In genomic region chr7:139118234-139118802, GRCh38 we compare ENCODE assay signal across 8 cellular contexts. TPM values are rescaled to one million over a fixed set of nuclear protein-coding genes. Genes with fewer than 3 reads are reported as not detected.
DNase-seq lines count a peak whose midpoint lies in the region; ATAC-seq, FAIRE-seq and TF ChIP-seq lines count a peak whose summit lies in the region.

No MANE protein-coding gene starts in this region.

- H2AFZ ChIP-seq in HepG2 (ENCODE audit: low read length): no peak overlapping the region

- ATAC-seq in GM21381 (IDR thresholded peaks at IDR 0.05; ENCODE audit: unreplicated experiment) (peak; percentile 73), HG03460 (IDR thresholded peaks at IDR 0.05; ENCODE audit: unreplicated experiment) (peak; percentile 63), HepG2 (peak; percentile 51)

- no peaks in the 10 kb centered on the region for H3K27me3 ChIP-seq in HepG2 (ENCODE audit: control insufficient read depth in 1 of 2, insufficient read depth in 2 of 2, low read length in 2 of 2)

- no peak for FAIRE-seq in HepG2 (lab: Jason Lieb, UNC)

- intact Hi-C loops in HepG2 (cut with micrococcal nuclease; ENCODE audit: unreplicated experiment): no loop called here

- peak overlapping the region; percentile 84 for H3K4me2 ChIP-seq in HepG2 (ENCODE audit: low read depth, low read length)

- in situ Hi-C loops in HepG2 (cut with HindIII; ENCODE audit: extremely low pct_ligation_motif_present, low pct_unique_long_range_greater_than_20kb): no loop called here

- TF ChIP-seq EP300 in HepG2 (IDR thresholded peaks at IDR 0.05; ENCODE audit: low read depth in 2 of 2, low read length in 2 of 2) (no peak), HepG2 (CRISPR knock-in tag; IDR thresholded peaks at IDR 0.05; ENCODE audit: borderline replicate concordance) (no peak)

- no peaks in the 10 kb centered on the region for H3K79me2 ChIP-seq in HepG2 (ENCODE audit: insufficient read depth, low read length)

- H3K27ac ChIP-seq in HepG2 (ENCODE audit: extremely low read length, insufficient read depth, low read length): no peak overlapping the region

- TF ChIP-seq CTCF in GM10248 (IDR thresholded peaks at IDR 0.05; ENCODE audit: control extremely low read depth, extremely low read depth, low read depth, missing control alignments) (no peak), HepG2 (CRISPR knock-in tag; IDR thresholded peaks at IDR 0.05) (no peak)

- H3K36me3 ChIP-seq in HepG2 (replicated peaks in 1 of 2; ENCODE audit: control insufficient read depth in 1 of 2, insufficient read depth in 2 of 2, low read length in 2 of 2): no peaks in the 10 kb centered on the region

- no TSS peak for BruUV-seq in HepG2 (replicated peaks; lab: Mats Ljungman, UMichigan)

- peak overlapping the region in 1 of 3 experiments; percentile 26; a peak in 2 of 6 replicates for H3K4me3 ChIP-seq in HepG2 (replicated peaks in 1 of 3; ENCODE audit: insufficient read depth in 1 of 3, low read depth in 2 of 3, low read length in 3 of 3)

- CTCF ChIA-PET in GM10248 (lab: Yijun Ruan, JAX) (interaction anchor here (0.6 to 1.3 kb wide), 4 partner anchors 8 to 43 kb away, joined by 3 to 6 read pairs (median 3); no protein-coding TSS in a partner anchor), HepG2 (lab: Yijun Ruan, JAX; ENCODE audit: low intra/inter-chr PET ratio, low total read pairs) (no interaction called here)

- TF ChIP-seq RAD21 in HepG2 (CRISPR knock-in tag; IDR thresholded peaks at IDR 0.05): no peak

- POLR2A ChIA-PET in GM10248 (lab: Yijun Ruan, JAX): no interaction called here
- POLR2A ChIA-PET in HepG2 (lab: Yijun Ruan, JAX): no interaction called here

- H3K9me3 ChIP-seq in HepG2 (ENCODE audit: low read length): no peaks in the 10 kb centered on the region

- H4K20me1 ChIP-seq in HepG2 (ENCODE audit: insufficient read depth, low read length): no peaks in the 10 kb centered on the region

- DNase-seq in GM10248 (ENCODE audit: extremely low spot score): peak; percentile 51
- peak; percentile 46 to 60 for DNase-seq in activated T-cell treated with anti-CD3 and anti-CD28 coated beads, Interleukin-2, amount 50 U/mL, for 48 hours
- peak; percentile 47 for DNase-seq in HepG2 (ENCODE audit: low spot score)
- no peak for DNase-seq in NCI-H82 (lab: John Stamatoyannopoulos, UW)
- no peak for DNase-seq in midbrain (lab: John Stamatoyannopoulos, UW)
- no peak for DNase-seq in HK-2 (ENCODE audit: unreplicated experiment)

- H3K4me1 ChIP-seq in HepG2 (ENCODE audit: insufficient read depth, low read length): peaks cover 43% of the 10 kb centered on the region

- no peak for TF ChIP-seq POLR2A in HepG2 (IDR thresholded peaks at IDR 0.05; ENCODE audit: insufficient read depth in 1 of 2, low read depth in 2 of 2, low read length in 2 of 2)

- no peak overlapping the region for H3K9ac ChIP-seq in HepG2 (ENCODE audit: insufficient read depth, low read depth, low read length)

- 5% methylated on average over 8 of the region's 8 CpGs for WGBS in HepG2 (ENCODE audit: low lambda C conversion rate)

TF ChIP-seq in HepG2, 621 proteins besides CTCF, POLR2A, EP300 and RAD21 (continues in another document):
- TF ChIP-seq HNF1B (CRISPR knock-in tag; IDR thresholded peaks at IDR 0.05): no peak
- TF ChIP-seq MED13 (CRISPR knock-in tag; IDR thresholded peaks at IDR 0.05): no peak
- no peak for TF ChIP-seq ZNF432 (CRISPR knock-in tag; IDR thresholded peaks at IDR 0.05; ENCODE audit: borderline replicate concordance)
- TF ChIP-seq ARID5B (CRISPR knock-in tag; IDR thresholded peaks at IDR 0.05): peak; percentile 51; the same call in 1 of the 2 replicates
- TF ChIP-seq NFE2 (CRISPR knock-in tag; IDR thresholded peaks at IDR 0.05): peak; percentile 55; the same call in 1 of the 2 replicates
- no peak for TF ChIP-seq ZNF251 (CRISPR knock-in tag; IDR thresholded peaks at IDR 0.05)
- peak; percentile 22; the same call in 1 of the 2 replicates for TF ChIP-seq HNF4G (IDR thresholded peaks at IDR 0.05; ENCODE audit: borderline replicate concordance, low read depth, low read length)
- TF ChIP-seq HNF4G (CRISPR knock-in tag; IDR thresholded peaks at IDR 0.05; ENCODE audit: borderline replicate concordance, low read depth): no peak
- peak; percentile 33; the same call in 1 of the 2 replicates for TF ChIP-seq SAP130 (CRISPR knock-in tag; IDR thresholded peaks at IDR 0.05; ENCODE audit: low read depth)

RNA-seq across cellular contexts. Expression of gene ZC3HAV1, which starts 8.8 kb away (rescaled TPM):
- 23.7 and 33.5 TPM in 2 replicates for total RNA-seq in HepG2 (2016; rRNA removed; fragmentation: Illumina TruSeq; extraction: Trizol)
- total RNA-seq in HepG2 (2016; cell fraction: cytosol; rRNA removed; fragmentation: Illumina TruSeq; extraction: Trizol; ENCODE audit: low read depth): 3.5 and 4.3 TPM in 2 replicates
- total RNA-seq in HepG2 (2016; cell fraction: insoluble cytoplasmic fraction; rRNA removed; fragmentation: Illumina TruSeq; extraction: Trizol): 22.9 and 29.8 TPM in 2 replicates
- 9.5 and 10.0 TPM in 2 replicates for total RNA-seq in HepG2 (2016; cell fraction: membrane; rRNA removed; fragmentation: Illumina TruSeq; extraction: Trizol)
- 19.8 and 20.1 TPM in 2 replicates for total RNA-seq in HepG2 (2016; cell fraction: nucleus; rRNA removed; fragmentation: Illumina TruSeq; extraction: Trizol)
- polyA plus RNA-seq in HepG2 (2011; rRNA removed): 12.7 and 13.7 TPM in 2 replicates
- 6.8 and 12.0 TPM in 2 replicates for polyA plus RNA-seq in HepG2 (2011; cell fraction: cytosol; rRNA removed)
- 5.7 and 7.7 TPM in 2 replicates for polyA plus RNA-seq in HepG2 (2011; cell fraction: nucleus; rRNA removed)
- 9.0 and 9.1 TPM in 2 replicates for polyA plus RNA-seq in HepG2 (2012)
- 0.80 and 0.85 TPM in 2 replicates for polyA plus RNA-seq in HepG2 (2016; cell fraction: cytosol; fragmentation: Illumina TruSeq; extraction: Trizol; ENCODE audit: low read depth)
- 25.7 and 27.7 TPM in 2 replicates for polyA plus RNA-seq in HepG2 (2016; cell fraction: insoluble cytoplasmic fraction; fragmentation: Illumina TruSeq; extraction: Trizol; ENCODE audit: low read depth)
- polyA plus RNA-seq in HepG2 (2016; cell fraction: membrane; fragmentation: Illumina TruSeq; extraction: Trizol; ENCODE audit: low read depth): 2.5 and 2.7 TPM in 2 replicates
- 17.5 and 18.1 TPM in 2 replicates for polyA plus RNA-seq in HepG2 (2016; cell fraction: nucleus; fragmentation: Illumina TruSeq; extraction: Trizol; ENCODE audit: insufficient read depth, low read depth)
- polyA minus RNA-seq in HepG2 (2011; rRNA and poly(A)+ RNA removed; ENCODE audit: low replicate concordance): 30.1 and 55.4 TPM in 2 replicates
- polyA minus RNA-seq in HepG2 (2011; cell fraction: cytosol; rRNA and poly(A)+ RNA removed): 18.6 and 25.6 TPM in 2 replicates
- 17.3 and 24.6 TPM in 2 replicates for polyA minus RNA-seq in HepG2 (2011; cell fraction: nucleus; rRNA and poly(A)+ RNA removed)

Comparison
In these comparisons a context has a peak if more than half of its experiments do, and no peak if none do; other contexts are left out.
1. DNase-seq: peak in GM10248 (single experiment), activated T-cell treated with anti-CD3 and anti-CD28 coated beads, Interleukin-2, amount 50 U/mL, for 48 hours (2 of 2) and HepG2 (single experiment); none in NCI-H82 (single experiment), midbrain (single experiment) and HK-2 (single experiment).
2. Peak in every context shown above with its lines, with median percentiles within 50 percentile points of each other: ATAC-seq.